Comparison of ENCODE assay signal across 37 cellular contexts in the genomic region with DNA sequence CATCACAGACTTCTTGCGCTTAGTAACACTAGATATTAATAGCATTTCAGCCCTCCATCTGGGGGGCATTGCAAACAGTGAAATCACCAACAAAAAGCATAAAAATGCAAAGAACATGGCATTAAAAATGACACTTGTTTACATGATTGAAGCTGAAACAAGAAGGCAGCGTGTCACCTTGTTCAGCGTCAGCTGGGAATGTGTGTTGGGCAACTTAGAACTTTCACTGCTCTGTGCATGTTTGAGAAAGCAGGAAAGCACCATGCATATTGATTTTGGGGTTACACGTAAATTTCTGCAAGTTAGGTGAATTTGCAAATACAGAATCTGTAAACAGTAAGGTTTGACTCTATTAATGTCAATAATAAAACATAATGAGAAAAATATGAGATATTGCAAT.
"Had no signal": no experiment of that assay in that cellular context is flagged by ENCODE, and none has a peak within 500 bp of the region (broad histone marks: within the 10 kb centered on the region; RNA-seq: fewer than 3 reads in every experiment).

No MANE protein-coding gene starts in this region.

- H3K36me3 ChIP-seq: MG63, Peyer's patch, SJSA1 had no signal

- FAIRE-seq: bronchial epithelial cell, TTC549 had no signal

- H3K4me2 ChIP-seq: SK-N-SH had no signal

- H3K9me3 ChIP-seq: MG63, SJSA1, SK-N-SH had no signal

- H3K36me3 Mint-ChIP-seq: activated CD4-positive, alpha-beta memory T cell treated with anti-CD3 and anti-CD28 coated beads for 36 hours; activated naive CD4-positive, alpha-beta T cell treated with anti-CD3 and anti-CD28 coated beads, Interleukin-2, amount 10 ng/mL, durations not matched to agents 7 days and 5 days; activated naive CD8-positive, alpha-beta T cell had no signal

- H3K27me3 ChIP-seq: MG63, Peyer's patch, SJSA1 had no signal

- H3K4me3 ChIP-seq: MG63, Peyer's patch, SJSA1 had no signal

- H3K4me1 ChIP-seq: Peyer's patch had no signal

- H3K27ac Mint-ChIP-seq: activated B cell treated with CpG ODN at 0.5 μM for 24 hours; activated CD4-positive, alpha-beta memory T cell treated with anti-CD3 and anti-CD28 coated beads for 36 hours; activated naive CD4-positive, alpha-beta T cell treated with anti-CD3 and anti-CD28 coated beads, Interleukin-2, amount 10 ng/mL, durations not matched to agents 7 days and 5 days; activated naive CD8-positive, alpha-beta T cell; activated naive CD8-positive, alpha-beta T cell treated with anti-CD3 and anti-CD28 coated beads, Interleukin-2, amount 50 U/mL, for 24 hours; activated T-helper 1 cell treated with anti-CD3 and anti-CD28 coated beads, Interleukin-12 subunit alpha, Interleukin-12 subunit beta, Interleukin-2, Interleukin-4 antibody, amounts not matched to agents 30 ng/mL and 10 ng/mL and 1 ng/mL, durations not matched to agents 14 hours and 24 hours and 36 hours; T-helper 1 cell treated with Interleukin-12 subunit alpha and Interleukin-12 subunit beta and Interleukin-4 antibody, amounts not matched to agents 30 μg/mL and 1 μg/mL, for 36 hours; T-helper 2 cell treated with Interferon-gamma antibody and Interleukin-4, amounts not matched to agents 5 μg/mL and 100 μg/mL, for 36 hours had no signal

- H3K4me3 Mint-ChIP-seq: activated B cell treated with CpG ODN at 0.5 μM for 24 hours; activated CD4-positive, alpha-beta memory T cell treated with anti-CD3 and anti-CD28 coated beads for 36 hours; activated naive CD4-positive, alpha-beta T cell treated with anti-CD3 and anti-CD28 coated beads, Interleukin-2, amount 10 ng/mL, durations not matched to agents 7 days and 5 days; activated naive CD8-positive, alpha-beta T cell; activated naive CD8-positive, alpha-beta T cell treated with anti-CD3 and anti-CD28 coated beads, Interleukin-2, amount 50 U/mL, for 24 hours; activated T-cell treated with anti-CD3 and anti-CD28 coated beads, Interleukin-2, amount 50 U/mL, for 4 hours; activated T-helper 1 cell treated with anti-CD3 and anti-CD28 coated beads, Interleukin-12 subunit alpha, Interleukin-12 subunit beta, Interleukin-2, Interleukin-4 antibody, amounts not matched to agents 30 ng/mL and 10 ng/mL and 1 ng/mL, durations not matched to agents 14 hours and 24 hours and 36 hours; brain; T-helper 1 cell treated with Interleukin-12 subunit alpha and Interleukin-12 subunit beta and Interleukin-4 antibody, amounts not matched to agents 30 μg/mL and 1 μg/mL, for 36 hours; T-helper 2 cell treated with Interferon-gamma antibody and Interleukin-4, amounts not matched to agents 5 μg/mL and 100 μg/mL, for 36 hours had no signal

- DNase-seq: activated B cell treated with CpG ODN at 0.5 μM for 24 hours; activated CD4-positive, alpha-beta memory T cell treated with anti-CD3 and anti-CD28 coated beads for 36 hours; activated CD4-positive, alpha-beta T cell treated with anti-CD3 and anti-CD28 coated beads for 4 hours; activated CD4-positive, alpha-beta T cell treated with anti-CD3 and anti-CD28 coated beads, Interleukin-2, amount 50 U/mL, for 1 hour; activated CD4-positive, CD25-positive, alpha-beta regulatory T cell treated with anti-CD3 and anti-CD28 coated beads, Interleukin-2, amount 50 U/mL, for 72 hours; activated CD8-positive, alpha-beta memory T cell treated with anti-CD3 and anti-CD28 coated beads, Interleukin-2, amount 50 U/mL, for 4 hours; activated naive CD4-positive, alpha-beta T cell treated with anti-CD3 and anti-CD28 coated beads, Interleukin-2, amount 10 ng/mL, durations not matched to agents 7 days and 5 days; activated naive CD8-positive, alpha-beta T cell treated with anti-CD3 and anti-CD28 coated beads, Interleukin-2, amount 50 U/mL, for 24 hours; activated T-cell treated with anti-CD3 and anti-CD28 coated beads for 4 hours; activated T-cell treated with anti-CD3 and anti-CD28 coated beads, Interleukin-2, amount 50 U/mL, for 4 hours; anterior cingulate cortex; central memory CD4-positive, alpha-beta T cell; Kasumi-1; KG1; MG63; NCI-H1048; NCI-H1105 treated with DMSO at 0.1 percent for 48 hours; NCI-H1436; NCI-H1694; NCI-H1930; NCI-H2081 treated with DMSO at 0.1 percent for 48 hours; NCI-H226; NCI-H446 treated with DMSO at 0.1 percent for 48 hours; NCI-H69; NCI-H82; Peyer's patch; RPMI8226; SHP77 treated with DMSO at 0.1 percent for 48 hours; SK-N-SH had no signal

- H3K9ac ChIP-seq: SK-N-SH had no signal

- H3K27me3 Mint-ChIP-seq: activated B cell treated with CpG ODN at 0.5 μM for 24 hours; activated naive CD4-positive, alpha-beta T cell treated with anti-CD3 and anti-CD28 coated beads, Interleukin-2, amount 10 ng/mL, durations not matched to agents 7 days and 5 days; activated naive CD8-positive, alpha-beta T cell; activated naive CD8-positive, alpha-beta T cell treated with anti-CD3 and anti-CD28 coated beads, Interleukin-2, amount 50 U/mL, for 24 hours; brain had no signal

- H3K4me1 Mint-ChIP-seq: activated B cell treated with CpG ODN at 0.5 μM for 24 hours; activated naive CD4-positive, alpha-beta T cell treated with anti-CD3 and anti-CD28 coated beads, Interleukin-2, amount 10 ng/mL, durations not matched to agents 7 days and 5 days had no signal

- ATAC-seq: activated naive CD8-positive, alpha-beta T cell treated with anti-CD3 and anti-CD28 coated beads, Interleukin-2, amount 50 U/mL, for 24 hours; activated T-cell treated with anti-CD3 and anti-CD28 coated beads, Interleukin-2, amount 50 U/mL, for 4 hours had no signal

- H3K27ac ChIP-seq: Peyer's patch, SJSA1 had no signal

- H3K9me3 Mint-ChIP-seq: activated B cell treated with CpG ODN at 0.5 μM for 24 hours; activated CD4-positive, alpha-beta memory T cell treated with anti-CD3 and anti-CD28 coated beads for 36 hours; activated naive CD4-positive, alpha-beta T cell treated with anti-CD3 and anti-CD28 coated beads, Interleukin-2, amount 10 ng/mL, durations not matched to agents 7 days and 5 days; activated naive CD8-positive, alpha-beta T cell treated with anti-CD3 and anti-CD28 coated beads, Interleukin-2, amount 50 U/mL, for 24 hours; activated T-cell treated with anti-CD3 and anti-CD28 coated beads, Interleukin-2, amount 50 U/mL, for 4 hours; activated T-helper 1 cell treated with anti-CD3 and anti-CD28 coated beads, Interleukin-12 subunit alpha, Interleukin-12 subunit beta, Interleukin-2, Interleukin-4 antibody, amounts not matched to agents 30 ng/mL and 10 ng/mL and 1 ng/mL, durations not matched to agents 14 hours and 24 hours and 36 hours; T-helper 1 cell treated with Interleukin-12 subunit alpha and Interleukin-12 subunit beta and Interleukin-4 antibody, amounts not matched to agents 30 μg/mL and 1 μg/mL, for 36 hours; T-helper 2 cell treated with Interferon-gamma antibody and Interleukin-4, amounts not matched to agents 5 μg/mL and 100 μg/mL, for 36 hours had no signal
